In the genomic region with DNA sequence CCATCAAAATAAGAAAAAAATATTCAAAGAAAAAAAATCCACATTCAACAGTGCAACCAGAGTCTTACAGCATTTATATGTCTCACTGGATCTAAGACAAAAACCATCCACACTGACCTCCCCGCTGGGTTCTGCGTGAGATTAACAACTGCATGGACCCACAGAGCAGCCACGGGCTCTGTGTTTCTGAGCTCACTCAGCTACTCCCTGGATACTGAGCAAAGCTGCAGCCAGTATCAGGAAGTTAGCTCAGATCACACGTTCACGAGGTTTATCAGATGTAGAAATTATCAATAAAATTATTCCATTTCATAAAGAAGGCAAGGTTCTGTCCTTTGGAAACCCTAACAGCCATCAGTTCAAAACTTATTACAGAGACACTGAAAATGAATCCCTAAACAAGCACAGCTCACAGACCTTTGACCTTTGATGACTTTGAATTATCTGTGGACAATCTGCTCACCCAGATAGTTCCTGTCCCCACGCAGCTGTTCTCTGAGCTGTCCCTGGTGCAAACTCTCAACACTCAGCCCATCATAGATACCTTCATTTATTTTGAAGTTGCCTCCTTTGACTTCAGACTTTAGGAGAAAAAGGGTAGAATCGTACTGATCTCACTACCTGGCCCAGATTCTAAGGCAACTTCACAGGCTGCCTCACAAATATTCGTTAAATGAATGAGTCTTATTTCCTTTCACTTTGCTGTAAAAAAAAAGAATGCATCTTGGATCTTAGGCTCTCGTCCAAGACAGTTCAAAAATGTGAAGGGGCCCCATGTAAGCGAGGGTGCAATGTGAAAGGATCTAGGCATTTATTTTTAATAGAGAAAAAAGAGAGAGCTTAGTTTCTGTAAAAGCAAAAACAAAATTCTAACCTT, we compare ENCODE assay signal across 11 cellular contexts.
DNase-seq lines count a peak whose midpoint lies in the region; ATAC-seq and TF ChIP-seq lines count a peak whose summit lies in the region.
"Had no signal": no experiment of that assay in that cellular context is flagged by ENCODE, and none has a peak within 500 bp of the region (broad histone marks: within the 10 kb centered on the region; RNA-seq: fewer than 3 reads in every experiment).

No MANE protein-coding gene starts in this region.

- CTCF ChIA-PET in activated naive CD4-positive, alpha-beta T cell treated with anti-CD3 and anti-CD28 coated beads for 36 hours (lab: Charles Lee) = interaction anchor here (0.6 to 1.3 kb wide), 4 partner anchors 12 to 45 kb away, joined by 4 to 5 read pairs (median 4); no protein-coding TSS in a partner anchor

- no peaks in the 10 kb centered on the region for H3K36me3 Mint-ChIP-seq in activated naive CD4-positive, alpha-beta T cell treated with anti-CD3 and anti-CD28 coated beads for 36 hours (ENCODE audit: low read depth)
- H3K36me3 Mint-ChIP-seq in activated naive CD8-positive, alpha-beta T cell treated with anti-CD3 and anti-CD28 coated beads, Interleukin-2, amount 10 ng/mL, durations not matched to agents 7 days and 5 days = peaks cover 2% of the 10 kb centered on the region

- no peak for TF ChIP-seq CTCF in lower lobe of right lung (IDR thresholded peaks at IDR 0.05)
- TF ChIP-seq CTCF in thyroid gland (IDR thresholded peaks at IDR 0.05) = no peak

- H3K27ac ChIP-seq in lower lobe of right lung = peak overlapping the region; percentile 9
- peak overlapping the region; percentile 40 to 76 (median 51) for H3K27ac ChIP-seq in thyroid gland

- peak overlapping the region; percentile 40 for H3K4me3 Mint-ChIP-seq in activated naive CD4-positive, alpha-beta T cell treated with anti-CD3 and anti-CD28 coated beads for 36 hours
- H3K4me3 Mint-ChIP-seq in activated naive CD8-positive, alpha-beta T cell treated with anti-CD3 and anti-CD28 coated beads, Interleukin-2, amount 10 ng/mL, durations not matched to agents 7 days and 5 days = peak overlapping the region; percentile 69

- TF ChIP-seq POLR2A in thyroid gland (IDR thresholded peaks at IDR 0.05) = no peak

- intact Hi-C loops in activated naive CD4-positive, alpha-beta T cell treated with anti-CD3 and anti-CD28 coated beads for 36 hours (cut with micrococcal nuclease) = loop anchor here (1.0 to 5.0 kb wide), 2 partner anchors 35 to 43 kb away; no protein-coding TSS in a partner anchor
- intact Hi-C loops in lower lobe of right lung (cut with DNase I) (no loop called here), thyroid gland (cut with DNase I) (no loop called here)

- H3K4me3 ChIP-seq in lower lobe of right lung (no peak overlapping the region), thyroid gland (replicated peaks in 1 of 3) (no peak overlapping the region)

- WGBS in thyroid gland, 2 donors = 47 to 48% methylated on average over 10 of the region's 10 CpGs

- peak; percentile 11 for DNase-seq in activated naive CD4-positive, alpha-beta T cell treated with anti-CD3 and anti-CD28 coated beads for 36 hours
- DNase-seq in activated naive CD4-positive, alpha-beta T cell (lab: John Stamatoyannopoulos, UW) = no peak
- DNase-seq in activated naive CD8-positive, alpha-beta T cell treated with anti-CD3 and anti-CD28 coated beads, Interleukin-2, amount 10 ng/mL, durations not matched to agents 7 days and 5 days = no peak
- DNase-seq in lower lobe of right lung (no peak), thyroid gland (no peak), NCI-H1105 (lab: John Stamatoyannopoulos, UW) (no peak)
- no peak for DNase-seq in activated CD8-positive, alpha-beta memory T cell treated with anti-CD3 and anti-CD28 coated beads, Interleukin-2, amount 50 U/mL, for 4 hours
- DNase-seq: activated gamma-delta T cell treated with Interleukin-2 at 50 U/mL for 16 hours, mesendoderm had no signal

- H3K27ac Mint-ChIP-seq in activated naive CD4-positive, alpha-beta T cell treated with anti-CD3 and anti-CD28 coated beads for 36 hours = no peak overlapping the region
- peak overlapping the region; percentile 76 for H3K27ac Mint-ChIP-seq in activated naive CD8-positive, alpha-beta T cell treated with anti-CD3 and anti-CD28 coated beads, Interleukin-2, amount 10 ng/mL, durations not matched to agents 7 days and 5 days

- H3K27me3 Mint-ChIP-seq in activated naive CD4-positive, alpha-beta T cell treated with anti-CD3 and anti-CD28 coated beads for 36 hours (ENCODE audit: low read depth) = no peaks in the 10 kb centered on the region
- H3K27me3 Mint-ChIP-seq in activated naive CD8-positive, alpha-beta T cell treated with anti-CD3 and anti-CD28 coated beads, Interleukin-2, amount 10 ng/mL, durations not matched to agents 7 days and 5 days = no peaks in the 10 kb centered on the region

- peaks cover 40% of the 10 kb centered on the region for H3K4me1 Mint-ChIP-seq in activated naive CD4-positive, alpha-beta T cell treated with anti-CD3 and anti-CD28 coated beads for 36 hours (ENCODE audit: low read depth)
- H3K4me1 Mint-ChIP-seq in activated naive CD8-positive, alpha-beta T cell treated with anti-CD3 and anti-CD28 coated beads, Interleukin-2, amount 10 ng/mL, durations not matched to agents 7 days and 5 days = peaks cover 14% of the 10 kb centered on the region

- POLR2A ChIA-PET in activated naive CD8-positive, alpha-beta T cell treated with anti-CD3 and anti-CD28 coated beads, Interleukin-2, amount 10 ng/mL, durations not matched to agents 7 days and 5 days (lab: Charles Lee) = interaction anchor here (1.0 to 1.1 kb wide), 2 partner anchors 18 to 32 kb away, joined by 3 to 6 read pairs; no protein-coding TSS in a partner anchor

- H3K4me1 ChIP-seq in lower lobe of right lung (peaks cover 24% of the 10 kb centered on the region), thyroid gland (peaks cover 22 to 42% of the 10 kb centered on the region in 2 donors)

- no peaks in the 10 kb centered on the region for H3K27me3 ChIP-seq in lower lobe of right lung (ENCODE audit: low read depth)
- no peaks in the 10 kb centered on the region for H3K27me3 ChIP-seq in thyroid gland

- H3K9me3 Mint-ChIP-seq in activated naive CD4-positive, alpha-beta T cell treated with anti-CD3 and anti-CD28 coated beads for 36 hours = peaks cover 6% of the 10 kb centered on the region
- peaks cover 3% of the 10 kb centered on the region for H3K9me3 Mint-ChIP-seq in activated naive CD8-positive, alpha-beta T cell treated with anti-CD3 and anti-CD28 coated beads, Interleukin-2, amount 10 ng/mL, durations not matched to agents 7 days and 5 days

- ATAC-seq in activated naive CD8-positive, alpha-beta T cell treated with anti-CD3 and anti-CD28 coated beads, Interleukin-2, amount 10 ng/mL, durations not matched to agents 7 days and 5 days (ENCODE audit: low read depth) = peak; percentile 76
- ATAC-seq in lower lobe of right lung (peak; percentile 40 to 59), GM19397 (IDR thresholded peaks at IDR 0.05; ENCODE audit: unreplicated experiment) (no peak)
- ATAC-seq: esophagus mucosa had no signal

- H3K36me3 ChIP-seq in lower lobe of right lung = no peaks in the 10 kb centered on the region
- no peaks in the 10 kb centered on the region for H3K36me3 ChIP-seq in thyroid gland

- no peaks in the 10 kb centered on the region for H3K9me3 ChIP-seq in lower lobe of right lung
- no peaks in the 10 kb centered on the region for H3K9me3 ChIP-seq in thyroid gland
